In the genomic region with DNA sequence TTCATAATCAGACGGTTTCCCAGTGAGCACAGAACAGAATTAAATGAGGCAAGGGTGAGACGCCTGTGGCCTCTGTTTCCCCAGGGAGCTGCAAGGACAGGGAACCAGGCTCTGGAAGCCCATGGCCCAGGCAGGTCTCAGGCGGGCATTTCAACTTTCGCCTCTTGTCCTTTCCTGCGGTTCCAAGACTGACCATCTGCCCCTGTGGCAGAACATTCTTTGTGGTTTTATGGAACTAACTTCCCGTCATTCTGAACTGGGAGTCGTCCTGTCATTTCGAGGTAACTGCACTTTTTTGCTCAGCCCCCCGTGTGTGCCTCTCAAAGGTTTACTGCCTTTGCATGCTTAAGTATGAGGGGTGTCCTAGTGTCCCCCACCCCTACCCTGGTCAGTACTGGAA, we compare ENCODE assay signal across 31 cellular contexts.
DNase-seq lines count a peak whose midpoint lies in the region; ATAC-seq, FAIRE-seq and TF ChIP-seq lines count a peak whose summit lies in the region.
"Had no signal": no experiment of that assay in that cellular context is flagged by ENCODE, and none has a peak within 500 bp of the region (broad histone marks: within the 10 kb centered on the region; RNA-seq: fewer than 3 reads in every experiment).

No MANE protein-coding gene starts in this region.

- no peak overlapping the region for H2AFZ ChIP-seq in endothelial cell of umbilical vein (ENCODE audit: low read depth, low read length)

- H3K4me1 Mint-ChIP-seq in osteocyte (ENCODE audit: unreplicated experiment), result peaks cover 40% of the 10 kb centered on the region
- H3K4me1 Mint-ChIP-seq: central memory CD8-positive, alpha-beta T cell; naive thymus-derived CD8-positive, alpha-beta T cell; T-helper 17 cell had no signal

- H3K9me3 Mint-ChIP-seq in osteocyte (ENCODE audit: unreplicated experiment), result no peaks in the 10 kb centered on the region
- H3K9me3 Mint-ChIP-seq: activated naive CD4-positive, alpha-beta T cell treated with anti-CD3 and anti-CD28 coated beads for 36 hours; central memory CD8-positive, alpha-beta T cell; H9; naive thymus-derived CD8-positive, alpha-beta T cell had no signal

- no peak for FAIRE-seq in endothelial cell of umbilical vein (lab: Jason Lieb, UNC)
- FAIRE-seq: small intestine had no signal

- ATAC-seq in esophagus mucosa, result no peak
- ATAC-seq: activated CD4-positive, alpha-beta T cell treated with anti-CD3 and anti-CD28 coated beads for 36 hours; naive thymus-derived CD8-positive, alpha-beta T cell; T-helper 17 cell had no signal

- H3K9ac ChIP-seq in endothelial cell of umbilical vein (replicated peaks; ENCODE audit: extremely low read depth, insufficient read depth, low read length), result no peak overlapping the region

- intact Hi-C loops in endothelial cell of umbilical vein (cut with micrococcal nuclease), result no loop called here

- CTCF ChIA-PET in endothelial cell of umbilical vein (lab: Charles Lee), result interaction anchor here (0.8 to 2.0 kb wide), 3 partner anchors 11 to 418 kb away, joined by 3 to 5 read pairs (median 3); no protein-coding TSS in a partner anchor

- TF ChIP-seq POLR2A in endothelial cell of umbilical vein (IDR thresholded peaks at IDR 0.05; ENCODE audit: low read depth, low read length), result no peak

- H3K4me1 ChIP-seq in SJSA1 (replicated peaks) (peaks cover 22% of the 10 kb centered on the region), endothelial cell of umbilical vein (ENCODE audit: control insufficient read depth, extremely low read depth, insufficient read depth, low read length) (peaks cover 31% of the 10 kb centered on the region)
- H3K4me1 ChIP-seq: thyroid gland had no signal

- peak; percentile 49 for DNase-seq in ELR (ENCODE audit: low read depth)
- DNase-seq in SJSA1 (ENCODE audit: low read depth in 1 of 2, low spot score in 2 of 2), result peak in 1 of 2 experiments; percentile 38
- no peak for DNase-seq in endothelial cell of umbilical vein (ENCODE audit: low read depth, low spot score)
- no peak for DNase-seq in osteocyte (ENCODE audit: extremely low spot score, unreplicated experiment)
- no peak for DNase-seq in NCI-H1092 (lab: John Stamatoyannopoulos, UW)
- DNase-seq in central memory CD4-positive, alpha-beta T cell, result no peak
- DNase-seq: activated CD4-positive, alpha-beta T cell treated with anti-CD3 and anti-CD28 coated beads for 36 hours; activated naive CD4-positive, alpha-beta T cell treated with anti-CD3 and anti-CD28 coated beads for 36 hours; activated T-cell treated with anti-CD3 and anti-CD28 coated beads, Interleukin-2, amount 50 U/mL, for 48 hours; amygdala; C1 segment of cervical spinal cord; Caco-2; dorsolateral prefrontal cortex; glutamatergic neuron; H9; KBM-7; midbrain; MM.1S; naive thymus-derived CD8-positive, alpha-beta T cell; NCI-H1436; NCI-H345; NCI-H774; ovary; retina; stimulated activated CD4-positive, alpha-beta T cell treated with anti-CD3 and anti-CD28 coated beads, Interleukin-2, amount 100 ng/mL, for 24 hours; stomach; T-helper 17 cell; thyroid gland had no signal

- H3K27me3 Mint-ChIP-seq in osteocyte (ENCODE audit: unreplicated experiment), result peaks cover 8% of the 10 kb centered on the region

- H3K9me3 ChIP-seq in SJSA1 (replicated peaks), result no peaks in the 10 kb centered on the region
- no peaks in the 10 kb centered on the region for H3K9me3 ChIP-seq in endothelial cell of umbilical vein (replicated peaks; ENCODE audit: control insufficient read depth, insufficient read depth, low read length)
- H3K9me3 ChIP-seq: Caco-2, ovary, stomach, thyroid gland had no signal

- H3K36me3 ChIP-seq in SJSA1 (no peaks in the 10 kb centered on the region), endothelial cell of umbilical vein (ENCODE audit: control insufficient read depth in 2 of 2, extremely low read depth in 1 of 2, insufficient read depth in 2 of 2, low read length in 2 of 2) (no peaks in the 10 kb centered on the region)
- H3K36me3 ChIP-seq: ovary, stomach, thyroid gland had no signal

- no peak overlapping the region for H3K4me2 ChIP-seq in endothelial cell of umbilical vein (ENCODE audit: insufficient read depth, low read length)

- peaks cover 2% of the 10 kb centered on the region for H3K36me3 Mint-ChIP-seq in osteocyte (ENCODE audit: unreplicated experiment)
- H3K36me3 Mint-ChIP-seq: naive thymus-derived CD8-positive, alpha-beta T cell had no signal

- no peaks in the 10 kb centered on the region for H4K20me1 ChIP-seq in endothelial cell of umbilical vein (replicated peaks; ENCODE audit: control insufficient read depth, extremely low read depth, insufficient read depth, low read length)

- no peak overlapping the region for H3K4me3 ChIP-seq in SJSA1
- no peak overlapping the region for H3K4me3 ChIP-seq in endothelial cell of umbilical vein (replicated peaks in 1 of 3; ENCODE audit: insufficient read depth in 1 of 3, low read depth in 1 of 3, low read length in 3 of 3)
- H3K4me3 ChIP-seq: dorsolateral prefrontal cortex, ovary, stomach, thyroid gland had no signal

- H3K27me3 ChIP-seq in SJSA1 (replicated peaks) (no peaks in the 10 kb centered on the region), endothelial cell of umbilical vein (ENCODE audit: control insufficient read depth in 2 of 2, insufficient read depth in 2 of 2, low read length in 2 of 2) (no peaks in the 10 kb centered on the region)
- H3K27me3 ChIP-seq: dorsolateral prefrontal cortex, ovary, stomach, thyroid gland had no signal

- peak overlapping the region; percentile 17 for H3K27ac Mint-ChIP-seq in osteocyte (ENCODE audit: unreplicated experiment)
- H3K27ac Mint-ChIP-seq: activated CD4-positive, alpha-beta T cell treated with anti-CD3 and anti-CD28 coated beads for 36 hours; activated naive CD4-positive, alpha-beta T cell treated with anti-CD3 and anti-CD28 coated beads for 36 hours; H9; naive thymus-derived CD8-positive, alpha-beta T cell; T-helper 17 cell had no signal

- H3K79me2 ChIP-seq in endothelial cell of umbilical vein (ENCODE audit: control insufficient read depth, insufficient read depth, low read length), result no peaks in the 10 kb centered on the region

- peak overlapping the region; percentile 53 for H3K27ac ChIP-seq in SJSA1
- H3K27ac ChIP-seq in endothelial cell of umbilical vein (ENCODE audit: insufficient read depth, low read depth, low read length), result peak overlapping the region; percentile 40
- H3K27ac ChIP-seq: dorsolateral prefrontal cortex, ovary, stomach, thyroid gland had no signal

- no TSS peak for BruUV-seq in endothelial cell of umbilical vein (replicated peaks; lab: Mats Ljungman, UMichigan)

- dilution Hi-C loops in endothelial cell of umbilical vein (cut with MboI; ENCODE audit: extremely low pct_ligation_motif_present, low sequenced_read_pairs), result no loop called here

- TF ChIP-seq CTCF in endothelial cell of umbilical vein (IDR thresholded peaks at IDR 0.05; ENCODE audit: extremely low read depth in 1 of 2, insufficient read depth in 1 of 2, low read depth in 1 of 2, low read length in 2 of 2), result no peak
- TF ChIP-seq CTCF in osteocyte (IDR thresholded peaks at IDR 0.05), result no peak

- H3K9me1 ChIP-seq in endothelial cell of umbilical vein (replicated peaks; ENCODE audit: control insufficient read depth, extremely low read depth, insufficient read depth, low read length), result no peaks in the 10 kb centered on the region

- H3K4me3 Mint-ChIP-seq in osteocyte (ENCODE audit: unreplicated experiment), result no peak overlapping the region
- H3K4me3 Mint-ChIP-seq: activated CD4-positive, alpha-beta T cell treated with anti-CD3 and anti-CD28 coated beads for 36 hours; activated naive CD4-positive, alpha-beta T cell treated with anti-CD3 and anti-CD28 coated beads for 36 hours; central memory CD8-positive, alpha-beta T cell; H9; naive thymus-derived CD8-positive, alpha-beta T cell; T-helper 17 cell had no signal

- POLR2A ChIA-PET in endothelial cell of umbilical vein (lab: Charles Lee), result no interaction called here

TF ChIP-seq in endothelial cell of umbilical vein, 7 proteins besides CTCF, POLR2A, EP300 and RAD21:
- TF ChIP-seq JUN (IDR thresholded peaks at IDR 0.05; ENCODE audit: borderline replicate concordance, insufficient read depth, insufficient read length, low read depth) (no peak), POLR2AphosphoS5 (IDR thresholded peaks at IDR 0.05; ENCODE audit: insufficient read depth, low read depth, low read length) (no peak), FOS (IDR thresholded peaks at IDR 0.05; ENCODE audit: borderline replicate concordance, insufficient read depth, low read length) (no peak), GATA2 (IDR thresholded peaks at IDR 0.05; ENCODE audit: insufficient read depth, insufficient read length, low read depth, low read length) (no peak), EZH2 (IDR thresholded peaks at IDR 0.05; ENCODE audit: borderline replicate concordance, low read depth, low read length, severe bottlenecking) (no peak), MYC (IDR thresholded peaks at IDR 0.05; ENCODE audit: low read depth, low read length) (no peak)
- TF ChIP-seq, protein P1, sequence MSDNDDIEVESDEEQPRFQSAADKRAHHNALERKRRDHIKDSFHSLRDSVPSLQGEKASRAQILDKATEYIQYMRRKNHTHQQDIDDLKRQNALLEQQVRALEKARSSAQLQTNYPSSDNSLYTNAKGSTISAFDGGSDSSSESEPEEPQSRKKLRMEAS (IDR thresholded peaks at IDR 0.05; ENCODE audit: insufficient read depth, insufficient read length), result no peak
